8 cellular contexts compared by ENCODE assay signal in genomic region chr2:127415593-127416485, GRCh38. TPM values are rescaled to one million over a fixed set of nuclear protein-coding genes. Genes with fewer than 3 reads are reported as not detected.
DNase-seq lines count a peak whose midpoint lies in the region; ATAC-seq and TF ChIP-seq lines count a peak whose summit lies in the region.

No MANE protein-coding gene starts in this region.

- H3K27ac Mint-ChIP-seq in CD14-positive monocyte: peak overlapping the region; percentile 23 to 80 (median 70)

- peaks cover 55% of the 10 kb centered on the region for H3K4me1 Mint-ChIP-seq in CD14-positive monocyte

- no peak for TF ChIP-seq POLR2A in adrenal gland (IDR thresholded peaks at IDR 0.05)

- H3K79me2 ChIP-seq in SU-DHL-6 (ENCODE audit: insufficient read depth, low read length): no peaks in the 10 kb centered on the region
- H3K79me2 ChIP-seq in smooth muscle cell (ENCODE audit: low read depth): no peaks in the 10 kb centered on the region

- 14 to 60% (median 20%) methylated on average over 10 to 53 of the region's 53 CpGs for WGBS in adrenal gland, 4 donors
- WGBS in smooth muscle cell (ENCODE audit: low lambda C conversion rate): 15% methylated on average over 53 of the region's 53 CpGs

- H3K9ac ChIP-seq in SU-DHL-6 (ENCODE audit: low read length) (peak overlapping the region; percentile 28; the same call in 1 of the 2 replicates), iPS-18a (ENCODE audit: low read length) (no peak overlapping the region), smooth muscle cell (ENCODE audit: low read depth) (peak overlapping the region; percentile 29)

- TF ChIP-seq CTCF in CD14-positive monocyte (IDR thresholded peaks at IDR 0.05) (peak; percentile 80), SU-DHL-6 (IDR thresholded peaks at IDR 0.05; ENCODE audit: insufficient read depth, low read length, poor library complexity, severe bottlenecking) (peak; percentile 79), adrenal gland (IDR thresholded peaks at IDR 0.05) (peak; percentile 51 to 81 (median 70)), smooth muscle cell (IDR thresholded peaks at IDR 0.05; ENCODE audit: borderline replicate concordance, insufficient read depth, poor library complexity, severe bottlenecking) (peak; percentile 58)

- H3K4me1 ChIP-seq in adrenal gland (replicated peaks in 1 of 2): peaks cover 0 to 26% of the 10 kb centered on the region in 2 donors
- no peaks in the 10 kb centered on the region for H3K4me1 ChIP-seq in iPS-18a (ENCODE audit: control insufficient read depth, low read depth, low read length)
- peaks cover 8% of the 10 kb centered on the region for H3K4me1 ChIP-seq in smooth muscle cell (ENCODE audit: low read depth)

- no peaks in the 10 kb centered on the region for H3F3A ChIP-seq in SU-DHL-6 (ENCODE audit: insufficient read depth)
- H3F3A ChIP-seq in smooth muscle cell (ENCODE audit: low read depth): peaks cover 9% of the 10 kb centered on the region

- H3K4me2 ChIP-seq in SU-DHL-6 (ENCODE audit: low read depth, low read length, poor library complexity, severe bottlenecking) (peak overlapping the region; percentile 63), smooth muscle cell (peak overlapping the region; percentile 97)

- peak overlapping the region; percentile 77 to 88 for H3K4me3 Mint-ChIP-seq in CD14-positive monocyte

- H3K27me3 Mint-ChIP-seq in CD14-positive monocyte (ENCODE audit: low read depth in 3 of 3): peaks cover 6 to 24% (median 24%) of the 10 kb centered on the region in 3 donors

- no peaks in the 10 kb centered on the region for H3K9me2 ChIP-seq in SU-DHL-6 (replicated peaks; ENCODE audit: insufficient read depth, low read length)

- no peaks in the 10 kb centered on the region for H3K27me3 ChIP-seq in SU-DHL-6 (ENCODE audit: low read length)
- no peaks in the 10 kb centered on the region for H3K27me3 ChIP-seq in adrenal gland
- peaks cover 53% of the 10 kb centered on the region for H3K27me3 ChIP-seq in iPS-18a (ENCODE audit: control insufficient read depth, insufficient read depth, low read length)
- H3K27me3 ChIP-seq in smooth muscle cell (ENCODE audit: low read depth): no peaks in the 10 kb centered on the region

- H3K9me3 ChIP-seq in SU-DHL-6 (ENCODE audit: insufficient read depth, low read length) (no peaks in the 10 kb centered on the region), adrenal gland (replicated peaks in 1 of 3) (no peaks in the 10 kb centered on the region), iPS-18a (ENCODE audit: control insufficient read depth, low read depth, low read length) (no peaks in the 10 kb centered on the region), smooth muscle cell (replicated peaks; ENCODE audit: low read depth) (peaks cover 5% of the 10 kb centered on the region)

- peak overlapping the region; percentile 29 for H3K4me3 ChIP-seq in SU-DHL-6 (ENCODE audit: insufficient read depth, low read length, poor library complexity, severe bottlenecking)
- peak overlapping the region in 2 of 4 donors; percentile 11 to 49 for H3K4me3 ChIP-seq in adrenal gland
- H3K4me3 ChIP-seq in iPS-18a (ENCODE audit: low read length): peak overlapping the region; percentile 45
- peak overlapping the region; percentile 48 for H3K4me3 ChIP-seq in smooth muscle cell

- H2AFZ ChIP-seq in SU-DHL-6 (ENCODE audit: low read depth, low read length, severe bottlenecking) (peak overlapping the region; percentile 73), smooth muscle cell (ENCODE audit: low read depth) (peak overlapping the region; percentile 78)

- H3K9me3 Mint-ChIP-seq in CD14-positive monocyte: peaks cover 0 to 2% (median 0%) of the 10 kb centered on the region in 7 donors

- intact Hi-C loops in CD14-positive monocyte (cut with micrococcal nuclease) (loop anchor here (2.0 to 10.0 kb wide), 2 partner anchors 61 to 351 kb away; no protein-coding TSS in a partner anchor), adrenal gland (cut with DNase I) (loop anchor here in 1 of 2 donors (5.0 kb wide), 1 partner anchor 94 kb away; no protein-coding TSS in a partner anchor)

- H3K27ac ChIP-seq in SU-DHL-6 (ENCODE audit: low read depth, low read length): no peak overlapping the region
- H3K27ac ChIP-seq in adrenal gland: no peak overlapping the region
- H3K27ac ChIP-seq in iPS-18a (ENCODE audit: low read length): no peak overlapping the region
- no peak overlapping the region for H3K27ac ChIP-seq in smooth muscle cell (ENCODE audit: low read depth)

- H4K20me1 ChIP-seq in SU-DHL-6 (ENCODE audit: low read depth, low read length) (no peaks in the 10 kb centered on the region), smooth muscle cell (ENCODE audit: low read depth) (no peaks in the 10 kb centered on the region)

- H3K36me3 ChIP-seq in SU-DHL-6 (ENCODE audit: low read length) (no peaks in the 10 kb centered on the region), adrenal gland (replicated peaks in 1 of 2) (no peaks in the 10 kb centered on the region), iPS-18a (ENCODE audit: control insufficient read depth, low read depth, low read length) (no peaks in the 10 kb centered on the region), smooth muscle cell (ENCODE audit: low read depth) (no peaks in the 10 kb centered on the region)

- DNase-seq in CD14-positive monocyte (ENCODE audit: low spot score) (peak; percentile 84), HK-2 (ENCODE audit: unreplicated experiment) (peak; percentile 65), adrenal gland (peak; percentile 62 to 82 (median 80)), smooth muscle cell (lab: John Stamatoyannopoulos, UW; ENCODE audit: unreplicated experiment) (no peak), NCI-H446 treated with DMSO at 0.1 percent for 48 hours (lab: John Stamatoyannopoulos, UW) (no peak)

- no peaks in the 10 kb centered on the region for H3K36me3 Mint-ChIP-seq in CD14-positive monocyte

- ATAC-seq in GM19455 (IDR thresholded peaks at IDR 0.05; ENCODE audit: unreplicated experiment): peak; percentile 77

RNA-seq across cellular contexts. Expression of gene PROC, which starts 2.4 kb away (rescaled TPM):
- polyA plus RNA-seq in CD14-positive monocyte (not detected), adrenal gland (under 1 TPM in 2 of 3 donors, not detected in 1; 0.10 to 0.16 TPM), smooth muscle cell (0.44 and 0.85 TPM in 2 replicates)
- total RNA-seq in adrenal gland (not detected), smooth muscle cell (1.1 TPM in 1 of 2 replicates, not detected in the other)

RNA-seq across cellular contexts. Expression of gene MAP3K2, which starts 28.1 kb away (rescaled TPM):
- polyA plus RNA-seq in CD14-positive monocyte (10 to 100 TPM; 66.3 to 86.4 TPM), adrenal gland (10 to 100 TPM in 2 of 3 donors, 1 to 10 TPM in 1; 4.2 to 17.1 (median 11.0) TPM), smooth muscle cell (33.6 and 39.2 TPM in 2 replicates)
- total RNA-seq in adrenal gland (10 to 100 TPM; 45.6 to 91.6 (median 57.9) TPM), smooth muscle cell (42.7 and 46.7 TPM in 2 replicates)

Comparison
In these comparisons a context has a peak if more than half of its experiments do, and no peak if none do; other contexts are left out.
1. DNase-seq: peak in CD14-positive monocyte (single experiment), HK-2 (single experiment) and adrenal gland (7 of 7); none in smooth muscle cell (single experiment) and NCI-H446 treated with DMSO at 0.1 percent for 48 hours (single experiment).
2. Peak in every context shown above with its lines, with median percentiles within 50 percentile points of each other: CTCF ChIP-seq.